8 cellular contexts compared by ENCODE assay signal in genomic region chr15:66850078-66850991, GRCh38.
A peak's percentile ranks its signal among the peaks of the same experiment; 100 is the strongest.
DNase-seq lines count a peak whose midpoint lies in the region; ATAC-seq, FAIRE-seq and TF ChIP-seq lines count a peak whose summit lies in the region.

No MANE protein-coding gene starts in this region.

- DNase-seq in islet precursor cell (peak; percentile 88), H54 (ENCODE audit: insufficient read length, low spot score) (no peak), kidney tubule cell (ENCODE audit: low spot score) (no peak), NAMALWA (ENCODE audit: low spot score) (no peak)

- ATAC-seq in GM18858 (IDR thresholded peaks at IDR 0.05; ENCODE audit: unreplicated experiment), result no peak

- no peak overlapping the region; the same call in 1 of the 2 replicates for H3K27ac ChIP-seq in HUES64 (ENCODE audit: low read depth, low read length)
- H3K27ac ChIP-seq in VCaP, result 0 out of 2 replicates have a peak overlapping the region, but pooled peaks have one; percentile 13
- H3K27ac ChIP-seq in subcutaneous abdominal adipose tissue (ENCODE audit: low read depth, low read length), result peak overlapping the region; percentile 54

- no peak for TF ChIP-seq CTCF in VCaP (conservative IDR thresholded peaks at IDR 0.05)

- no peak for FAIRE-seq in H54 (lab: Jason Lieb, UNC)

- no peaks in the 10 kb centered on the region for H3K36me3 ChIP-seq in HUES64 (ENCODE audit: insufficient read depth, low read length)
- no peaks in the 10 kb centered on the region for H3K36me3 ChIP-seq in subcutaneous abdominal adipose tissue (ENCODE audit: control insufficient read depth in 5 of 5, insufficient read depth in 5 of 5, low read length in 5 of 5)

- H3K4me1 ChIP-seq in HUES64 (ENCODE audit: insufficient read depth, low read length) (peaks cover 4% of the 10 kb centered on the region; the same call in 1 of the 2 replicates), subcutaneous abdominal adipose tissue (ENCODE audit: control insufficient read depth in 5 of 5, insufficient read depth in 5 of 5, low read length in 5 of 5) (peaks cover 5 to 27% (median 25%) of the 10 kb centered on the region in 5 donors)

- no peaks in the 10 kb centered on the region for H3K9me3 ChIP-seq in HUES64 (ENCODE audit: insufficient read depth, low read depth, low read length)
- no peaks in the 10 kb centered on the region for H3K9me3 ChIP-seq in subcutaneous abdominal adipose tissue (ENCODE audit: control insufficient read depth in 5 of 5, low read length in 5 of 5)

- 89% methylated on average over 25 of the region's 25 CpGs for WGBS in HUES64

- H3K4me3 ChIP-seq in HUES64 (ENCODE audit: low read length) (no peak overlapping the region), subcutaneous abdominal adipose tissue (ENCODE audit: low read depth in 1 of 5, low read length in 5 of 5) (peak overlapping the region in 2 of 5 donors; percentile 19 to 30)

- H3K9ac ChIP-seq in HUES64 (ENCODE audit: low read depth, low read length) (peak overlapping the region; percentile 3; the same call in 1 of the 2 replicates), subcutaneous abdominal adipose tissue (ENCODE audit: low read length in 5 of 5) (peak overlapping the region in 1 of 5 donors; percentile 19)

- peaks cover 14% of the 10 kb centered on the region for H3K27me3 ChIP-seq in HUES64 (ENCODE audit: insufficient read depth, low read length)
- H3K27me3 ChIP-seq in subcutaneous abdominal adipose tissue (ENCODE audit: control insufficient read depth in 5 of 5, insufficient read depth in 4 of 5, low read length in 5 of 5), result no peaks in the 10 kb centered on the region

- no peak for TF ChIP-seq POLR2A in H54 (IDR thresholded peaks at IDR 0.05; ENCODE audit: low read depth, low read length)
